21 cellular contexts compared by ENCODE assay signal in the genomic region with DNA sequence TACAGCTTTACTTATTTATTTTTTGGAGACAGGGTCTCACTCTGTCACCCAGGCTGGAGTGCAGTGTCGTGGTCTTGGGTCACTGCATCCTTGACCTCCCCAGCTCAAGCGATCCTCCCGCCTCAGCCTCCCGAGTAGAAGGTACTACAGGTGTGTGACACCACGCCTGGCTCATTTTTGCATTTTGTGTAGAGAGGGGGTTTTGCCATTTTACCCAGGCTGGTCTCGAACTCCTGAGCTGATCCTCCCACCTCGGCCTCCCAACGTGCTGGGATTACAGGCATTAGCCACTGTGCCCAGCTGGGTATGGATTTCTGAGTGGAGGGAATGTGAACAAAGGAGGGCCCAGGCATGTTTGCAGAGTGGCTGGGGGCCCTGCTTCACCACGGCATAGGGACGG. TPM values are rescaled to one million over a fixed set of nuclear protein-coding genes. Genes with fewer than 3 reads are reported as not detected.
A peak's percentile ranks its signal among the peaks of the same experiment; 100 is the strongest.
DNase-seq lines count a peak whose midpoint lies in the region; ATAC-seq and TF ChIP-seq lines count a peak whose summit lies in the region.
"Had no signal": no experiment of that assay in that cellular context is flagged by ENCODE, and none has a peak within 500 bp of the region (broad histone marks: within the 10 kb centered on the region; RNA-seq: fewer than 3 reads in every experiment).

No MANE protein-coding gene starts in this region.

- no peak for TF ChIP-seq POLR2A in ovary (IDR thresholded peaks at IDR 0.05)

- H3K27me3 ChIP-seq in ovary: no peaks in the 10 kb centered on the region
- H3K27me3 ChIP-seq: BLaER1 treated with 17β-estradiol and CSF1 and Interleukin-3, amounts not matched to agents 10 nM and 100 nM had no signal

- 85 to 87% (median 86%) methylated on average over 10 of the region's 10 CpGs for WGBS in ovary, 3 donors

- no peaks in the 10 kb centered on the region for H3K27me3 Mint-ChIP-seq in natural killer cell treated with Interleukin-12 subunit alpha and Interleukin-12 subunit beta and Interleukin-15 and Interleukin-18, amount 100 ng/mL, for 72 hours
- H3K27me3 Mint-ChIP-seq in natural killer cell (ENCODE audit: low read depth in 2 of 2) (no peaks in the 10 kb centered on the region), immature natural killer cell (ENCODE audit: low read depth in 3 of 3) (peaks cover 0 to 3% (median 2%) of the 10 kb centered on the region in 3 donors)
- H3K27me3 Mint-ChIP-seq: IgD-negative memory B cell had no signal

- no peak overlapping the region for H3K4me3 Mint-ChIP-seq in natural killer cell treated with Interleukin-12 subunit alpha and Interleukin-12 subunit beta and Interleukin-15 and Interleukin-18, amount 100 ng/mL, for 72 hours
- no peak overlapping the region for H3K4me3 Mint-ChIP-seq in natural killer cell
- H3K4me3 Mint-ChIP-seq in immature natural killer cell: no peak overlapping the region
- H3K4me3 Mint-ChIP-seq: HFFc6, IgD-negative memory B cell had no signal

- peaks cover 4% of the 10 kb centered on the region; the same call in 1 of the 2 replicates for H3K4me1 ChIP-seq in HEK293 (ENCODE audit: control insufficient read depth, insufficient read depth, low read length)
- H3K4me1 ChIP-seq in ovary (ENCODE audit: insufficient read depth): no peaks in the 10 kb centered on the region

- TF ChIP-seq CTCF in natural killer cell (IDR thresholded peaks at IDR 0.05): no peak
- no peak for TF ChIP-seq CTCF in HEK293 (tag by site-specific recombination; IDR thresholded peaks at IDR 0.05)
- no peak for TF ChIP-seq CTCF in ovary (IDR thresholded peaks at IDR 0.05)

- no peak for TF ChIP-seq EP300 in ovary (IDR thresholded peaks at IDR 0.05)

- no peak for ATAC-seq in natural killer cell treated with Interleukin-12 subunit alpha and Interleukin-12 subunit beta and Interleukin-15 and Interleukin-18, amount 100 ng/mL, for 72 hours
- no peak for ATAC-seq in natural killer cell
- ATAC-seq in GM19328 (IDR thresholded peaks at IDR 0.05; ENCODE audit: unreplicated experiment): no peak

- no peaks in the 10 kb centered on the region for H3K9me3 Mint-ChIP-seq in natural killer cell treated with Interleukin-12 subunit alpha and Interleukin-12 subunit beta and Interleukin-15 and Interleukin-18, amount 100 ng/mL, for 72 hours
- H3K9me3 Mint-ChIP-seq in natural killer cell (no peaks in the 10 kb centered on the region), immature natural killer cell (no peaks in the 10 kb centered on the region)
- H3K9me3 Mint-ChIP-seq: HFFc6, IgD-negative memory B cell had no signal

- H3K27ac Mint-ChIP-seq in natural killer cell treated with Interleukin-12 subunit alpha and Interleukin-12 subunit beta and Interleukin-15 and Interleukin-18, amount 100 ng/mL, for 72 hours: peak overlapping the region; percentile 67 to 85
- H3K27ac Mint-ChIP-seq in natural killer cell: peak overlapping the region in 1 of 2 donors; percentile 90
- peak overlapping the region in 4 of 6 donors; percentile 39 to 73 (median 62) for H3K27ac Mint-ChIP-seq in immature natural killer cell
- H3K27ac Mint-ChIP-seq: HFFc6 had no signal

- CTCF ChIA-PET in HEK293 (lab: Yijun Ruan, JAX): interaction anchor here (0.6 to 0.8 kb wide), 2 partner anchors 317 to 730 kb away, joined by 3 read pairs; no protein-coding TSS in a partner anchor

- H3K36me3 ChIP-seq in HEK293 (ENCODE audit: control insufficient read depth in 2 of 2, insufficient read depth in 1 of 2, low read length in 2 of 2) (peaks cover 11 to 65% of the 10 kb centered on the region in 2 experiments), ovary (no peaks in the 10 kb centered on the region)

- no peak overlapping the region for H3K27ac ChIP-seq in HEK293 (ENCODE audit: extremely low read depth, low read depth, low read length)
- H3K27ac ChIP-seq in ovary: no peak overlapping the region
- H3K27ac ChIP-seq: BLaER1 treated with 17β-estradiol and CSF1 and Interleukin-3, amounts not matched to agents 10 nM and 100 nM had no signal

- intact Hi-C loops in natural killer cell (cut with micrococcal nuclease): no loop called here
- intact Hi-C loops in ovary (cut with DNase I): no loop called here

- no peaks in the 10 kb centered on the region for H3K9me3 ChIP-seq in HEK293 (ENCODE audit: control insufficient read depth, insufficient read depth, low read depth, low read length)
- no peaks in the 10 kb centered on the region for H3K9me3 ChIP-seq in ovary
- H3K9me3 ChIP-seq: BLaER1 treated with 17β-estradiol and CSF1 and Interleukin-3, amounts not matched to agents 10 nM and 100 nM had no signal

- peaks cover 55 to 57% of the 10 kb centered on the region in 2 donors for H3K4me1 Mint-ChIP-seq in natural killer cell treated with Interleukin-12 subunit alpha and Interleukin-12 subunit beta and Interleukin-15 and Interleukin-18, amount 100 ng/mL, for 72 hours (ENCODE audit: low read depth in 2 of 2)
- peaks cover 63 to 64% of the 10 kb centered on the region in 2 donors for H3K4me1 Mint-ChIP-seq in natural killer cell
- H3K4me1 Mint-ChIP-seq in immature natural killer cell: peaks cover 70 to 87% of the 10 kb centered on the region in 2 donors

- H3K4me3 ChIP-seq in HEK293 (ENCODE audit: low read depth, low read length) (no peak overlapping the region), ovary (no peak overlapping the region)
- H3K4me3 ChIP-seq: BLaER1 treated with 17β-estradiol and CSF1 and Interleukin-3, amounts not matched to agents 10 nM and 100 nM had no signal

- POLR2A ChIA-PET in HEK293 (lab: Yijun Ruan, JAX): interaction anchor here (1.6 kb wide), 1 partner anchor 46 kb away, joined by 4 read pairs; a partner anchor contains a TSS

- DNase-seq in natural killer cell treated with Interleukin-12 subunit alpha and Interleukin-12 subunit beta and Interleukin-15 and Interleukin-18, amount 100 ng/mL, for 72 hours (ENCODE audit: low spot score): no peak
- no peak for DNase-seq in natural killer cell
- no peak for DNase-seq in immature natural killer cell
- DNase-seq in ovary: no peak
- no peak for DNase-seq in hippocampal formation (lab: John Stamatoyannopoulos, UW)
- DNase-seq: DMS53; GDM1; H7; HFFc6; Karpas-422; MV-4-11; NCI-H1105 treated with DMSO at 0.1 percent for 48 hours; NCI-H2029 treated with DMSO at 0.1 percent for 48 hours; NCI-H226; NCI-H510A treated with DMSO at 0.1 percent for 48 hours; NCI-H774; NK-92 treated with Interleukin-12 subunit alpha and Interleukin-12 subunit beta, amount 100 ng/mL, for 24 hours had no signal

- H3K36me3 Mint-ChIP-seq in natural killer cell treated with Interleukin-12 subunit alpha and Interleukin-12 subunit beta and Interleukin-15 and Interleukin-18, amount 100 ng/mL, for 72 hours: peaks cover 31% of the 10 kb centered on the region
- peaks cover 9% of the 10 kb centered on the region for H3K36me3 Mint-ChIP-seq in natural killer cell
- peaks cover 4 to 24% (median 5%) of the 10 kb centered on the region in 3 donors for H3K36me3 Mint-ChIP-seq in immature natural killer cell
- H3K36me3 Mint-ChIP-seq: IgD-negative memory B cell had no signal

TF ChIP-seq in HEK293, 187 proteins besides CTCF, POLR2A, EP300 and RAD21:
- 0 out of 2 replicates have a peak, but pooled peaks have one; percentile 22 for TF ChIP-seq SCRT1 (tag by site-specific recombination; IDR thresholded peaks at IDR 0.05; ENCODE audit: borderline replicate concordance)
- 0 out of 2 replicates have a peak, but pooled peaks have one; percentile 12 for TF ChIP-seq SCRT2 (tag by site-specific recombination; IDR thresholded peaks at IDR 0.05)
- TF ChIP-seq ZNF19 (tag by site-specific recombination; IDR thresholded peaks at IDR 0.05; ENCODE audit: low read depth): no peak

RNA-seq across cellular contexts. Expression of a gene that starts 44.1 kb away (rescaled TPM):
- not detected for total RNA-seq in natural killer cell treated with Interleukin-12 subunit alpha and Interleukin-12 subunit beta and Interleukin-15 and Interleukin-18, amount 100 ng/mL, for 72 hours
- not detected for total RNA-seq in natural killer cell
- under 1 TPM in 1 of 3 donors, not detected in 2; 0.08 TPM for polyA plus RNA-seq in immature natural killer cell
- 100 to 1,000 TPM in 1 of 7 donors, 10 to 100 TPM in 5, 1 to 10 TPM in 1; 3.7 to 125 (median 23.7) TPM for total RNA-seq in ovary
- 1 to 10 TPM; 3.8 to 5.6 TPM for polyA plus RNA-seq in ovary
- total RNA-seq: HFFc6 had no signal
- polyA plus RNA-seq: IgD-negative memory B cell had no signal

RNA-seq across cellular contexts. Expression of a gene that starts 46.2 kb away (rescaled TPM):
- 100 to 1,000 TPM; 191 to 394 TPM for total RNA-seq in natural killer cell treated with Interleukin-12 subunit alpha and Interleukin-12 subunit beta and Interleukin-15 and Interleukin-18, amount 100 ng/mL, for 72 hours
- total RNA-seq in natural killer cell (100 to 1,000 TPM; 454 to 470 (median 463) TPM), ovary (100 to 1,000 TPM; 111 to 238 (median 200) TPM)
- polyA plus RNA-seq in immature natural killer cell (100 to 1,000 TPM; 220 to 600 (median 473) TPM), ovary (100 to 1,000 TPM; 113 to 238 TPM)

Comparison
In these comparisons a context has a peak if more than half of its experiments do, and no peak if none do; other contexts are left out.
1. RNA of a gene that starts 44.1 kb away (total RNA-seq): 3.7 to 125 TPM in ovary; not detected in natural killer cell treated with Interleukin-12 subunit alpha and Interleukin-12 subunit beta and Interleukin-15 and Interleukin-18, amount 100 ng/mL, for 72 hours and not detected in natural killer cell; every median in the first group is over 4 times any median in the second.